Comparison of ENCODE assay signal across 14 cellular contexts in genomic region chr16:71929048-71929447, GRCh38. TPM values are rescaled to one million over a fixed set of nuclear protein-coding genes. Genes with fewer than 3 reads are reported as not detected.
A peak's percentile ranks its signal among the peaks of the same experiment; 100 is the strongest.
DNase-seq lines count a peak whose midpoint lies in the region; ATAC-seq and TF ChIP-seq lines count a peak whose summit lies in the region.
"Had no signal": no experiment of that assay in that cellular context is flagged by ENCODE, and none has a peak within 500 bp of the region (broad histone marks: within the 10 kb centered on the region; RNA-seq: fewer than 3 reads in every experiment).

No MANE protein-coding gene starts in this region.

- peak overlapping the region; percentile 16 for H3K27ac ChIP-seq in parathyroid adenoma
- H3K27ac ChIP-seq: HL-60 had no signal

- no peaks in the 10 kb centered on the region for H3K9me3 ChIP-seq in parathyroid adenoma (ENCODE audit: control insufficient read depth, low read length)
- H3K9me3 ChIP-seq: tibial nerve had no signal

- H2AFZ ChIP-seq in parathyroid adenoma, result no peak overlapping the region

- H3K4me3 ChIP-seq in AG10803 (ENCODE audit: low read length), result no peak overlapping the region
- H3K4me3 ChIP-seq in fibroblast of pulmonary artery (replicated peaks; ENCODE audit: low read depth, low read length), result no peak overlapping the region
- H3K4me3 ChIP-seq in parathyroid adenoma (ENCODE audit: low read depth, low read length), result no peak overlapping the region
- H3K4me3 ChIP-seq: tibial nerve had no signal

- peaks cover 23% of the 10 kb centered on the region for H3K4me1 ChIP-seq in parathyroid adenoma

- ATAC-seq in HG02678 (IDR thresholded peaks at IDR 0.05; ENCODE audit: unreplicated experiment), result no peak
- ATAC-seq in HG02642 (IDR thresholded peaks at IDR 0.05; ENCODE audit: poor library complexity, unreplicated experiment), result no peak

- H3K4me2 ChIP-seq in parathyroid adenoma (ENCODE audit: low read length), result no peak overlapping the region

- no peak for TF ChIP-seq CTCF in AG10803 (conservative IDR thresholded peaks at IDR 0.05; ENCODE audit: low read length)
- no peak for TF ChIP-seq CTCF in fibroblast of pulmonary artery (IDR thresholded peaks at IDR 0.05; ENCODE audit: low read length, missing control alignments)
- TF ChIP-seq CTCF in parathyroid adenoma (IDR thresholded peaks at IDR 0.05), result no peak

- DNase-seq in AG10803 (ENCODE audit: low read depth), result peak; percentile 67
- peak; percentile 85 for DNase-seq in RPMI7951 (ENCODE audit: low read depth)
- peak; percentile 67 for DNase-seq in fibroblast of pulmonary artery (ENCODE audit: low read depth)
- no peak for DNase-seq in NCI-H1092 treated with DMSO at 0.1 percent for 48 hours (lab: John Stamatoyannopoulos, UW)
- no peak for DNase-seq in NCI-H1092 (lab: John Stamatoyannopoulos, UW)
- DNase-seq: activated gamma-delta T cell treated with Interleukin-2 at 50 U/mL for 16 hours, DMS79, small intestine, T-helper 9 cell had no signal

- no peaks in the 10 kb centered on the region for H3K36me3 ChIP-seq in parathyroid adenoma (ENCODE audit: control insufficient read depth, insufficient read depth, low read length)

- no peak overlapping the region for H3K9ac ChIP-seq in parathyroid adenoma

- peaks cover 15% of the 10 kb centered on the region for H3K79me2 ChIP-seq in parathyroid adenoma

- H3K27me3 ChIP-seq in parathyroid adenoma (ENCODE audit: control insufficient read depth, insufficient read depth, low read length), result no peaks in the 10 kb centered on the region
- H3K27me3 ChIP-seq: tibial nerve had no signal

RNA-seq across cellular contexts. Expression of gene IST1, which starts 33.7 kb away (rescaled TPM):
- total RNA-seq in RPMI7951 (2014; rRNA removed; shearing (Covaris generic)), result 160 and 186 TPM in 2 replicates

RNA-seq across cellular contexts. Expression of gene ZNF821, which starts 45.1 kb away (rescaled TPM):
- 3.4 and 3.8 TPM in 2 replicates for total RNA-seq in RPMI7951 (2014; rRNA removed; shearing (Covaris generic))

Comparison
In these comparisons a context has a peak if more than half of its experiments do, and no peak if none do; other contexts are left out.
1. DNase-seq: peak in AG10803 (single experiment), RPMI7951 (single experiment) and fibroblast of pulmonary artery (single experiment); none in NCI-H1092 treated with DMSO at 0.1 percent for 48 hours (single experiment) and NCI-H1092 (single experiment).